Comparison of ENCODE assay signal across 10 cellular contexts in genomic region chr1:111505641-111506119, GRCh38. TPM values are rescaled to one million over a fixed set of nuclear protein-coding genes. Genes with fewer than 3 reads are reported as not detected.
DNase-seq lines count a peak whose midpoint lies in the region; ATAC-seq and TF ChIP-seq lines count a peak whose summit lies in the region.
"Had no signal": no experiment of that assay in that cellular context is flagged by ENCODE, and none has a peak within 500 bp of the region (broad histone marks: within the 10 kb centered on the region; RNA-seq: fewer than 3 reads in every experiment).

No MANE protein-coding gene starts in this region.

- CTCF ChIA-PET in WTC11 (lab: Charles Lee) = no interaction called here

- no peaks in the 10 kb centered on the region for H3K36me3 Mint-ChIP-seq in WTC11

- H3K4me3 Mint-ChIP-seq in WTC11 = no peak overlapping the region

- no peak for TF ChIP-seq POLR2A in esophagus muscularis mucosa (IDR thresholded peaks at IDR 0.05; ENCODE audit: low read depth)

- H3K4me1 Mint-ChIP-seq in WTC11 = peaks cover 7% of the 10 kb centered on the region

- POLR2A ChIA-PET in WTC11 (lab: Charles Lee) = no interaction called here

- H3K9me3 ChIP-seq in esophagus muscularis mucosa (no peaks in the 10 kb centered on the region), heart right ventricle (no peaks in the 10 kb centered on the region)
- H3K9me3 ChIP-seq: body of pancreas had no signal

- TF ChIP-seq EP300 in esophagus muscularis mucosa (IDR thresholded peaks at IDR 0.05) = no peak

- H3K4me3 ChIP-seq in HL-60 (replicated peaks; ENCODE audit: insufficient read depth, low read length) = no peak overlapping the region
- H3K4me3 ChIP-seq in esophagus muscularis mucosa = no peak overlapping the region
- no peak overlapping the region for H3K4me3 ChIP-seq in heart right ventricle
- H3K4me3 ChIP-seq: body of pancreas had no signal

- intact Hi-C loops in esophagus muscularis mucosa (cut with DNase I) = loop anchor here (5.0 kb wide), 2 partner anchors 152 to 242 kb away; no protein-coding TSS in a partner anchor
- intact Hi-C loops in heart right ventricle (cut with DNase I) = loop anchor here in 6 of 10 donors (2.0 to 10.0 kb wide), 6 partner anchors 87 to 252 kb away; partner anchors contain the start of gene DDX20 (in 4 of the 6)

- WGBS in esophagus muscularis mucosa = 82% methylated on average over 6 of the region's 6 CpGs
- 83 to 85% methylated on average over 6 of the region's 6 CpGs for WGBS in heart right ventricle, 2 donors

- TF ChIP-seq CTCF in GM13976 (IDR thresholded peaks at IDR 0.05; ENCODE audit: borderline replicate concordance, control extremely low read depth, extremely low read depth, insufficient read depth, missing control alignments) (no peak), HL-60 (IDR thresholded peaks at IDR 0.05; ENCODE audit: insufficient read depth, low read length) (no peak), esophagus muscularis mucosa (IDR thresholded peaks at IDR 0.05) (no peak), heart right ventricle (IDR thresholded peaks at IDR 0.05) (no peak), WTC11 (IDR thresholded peaks at IDR 0.05) (no peak)

- peak; percentile 68 for DNase-seq in GM13976 (ENCODE audit: low spot score)
- DNase-seq in HL-60 (ENCODE audit: low read depth in 1 of 2, low spot score in 1 of 2) = peak; percentile 54 to 66
- DNase-seq in esophagus muscularis mucosa (ENCODE audit: extremely low spot score) = no peak
- no peak for DNase-seq in NCI-H446 treated with DMSO at 0.1 percent for 48 hours (lab: John Stamatoyannopoulos, UW)
- DNase-seq in NCI-H524 (lab: John Stamatoyannopoulos, UW) = no peak
- DNase-seq in heart right ventricle = no peak
- DNase-seq in WTC11 (ENCODE audit: low spot score) = no peak

- H3K27ac ChIP-seq in HL-60 (replicated peaks) = peak overlapping the region; percentile 96
- H3K27ac ChIP-seq in esophagus muscularis mucosa (replicated peaks in 1 of 4) = peak overlapping the region; percentile 38 to 89 (median 56)
- H3K27ac ChIP-seq in heart right ventricle = peak overlapping the region in 5 of 10 donors; percentile 42 to 99 (median 70)

- ATAC-seq in GM21367 (IDR thresholded peaks at IDR 0.05; ENCODE audit: unreplicated experiment) = peak; percentile 55
- no peak for ATAC-seq in heart right ventricle
- ATAC-seq in WTC11 = no peak
- ATAC-seq: body of pancreas had no signal

- H3K27me3 Mint-ChIP-seq in WTC11 (ENCODE audit: low read depth) = no peaks in the 10 kb centered on the region

- no peak overlapping the region for H3K27ac Mint-ChIP-seq in WTC11

- no peaks in the 10 kb centered on the region for H3K36me3 ChIP-seq in esophagus muscularis mucosa
- no peaks in the 10 kb centered on the region for H3K36me3 ChIP-seq in heart right ventricle

- H3K4me1 ChIP-seq in esophagus muscularis mucosa (peaks cover 35 to 67% (median 52%) of the 10 kb centered on the region in 4 donors), heart right ventricle (peaks cover 20 to 90% (median 37%) of the 10 kb centered on the region in 9 donors)

- no peaks in the 10 kb centered on the region for H3K27me3 ChIP-seq in HL-60 (ENCODE audit: insufficient read depth, poor library complexity, severe bottlenecking)
- no peaks in the 10 kb centered on the region for H3K27me3 ChIP-seq in esophagus muscularis mucosa
- no peaks in the 10 kb centered on the region for H3K27me3 ChIP-seq in heart right ventricle
- H3K27me3 ChIP-seq: body of pancreas had no signal

- in situ Hi-C loops in GM13976 (cut with MboI; ENCODE audit: low sequenced_read_pairs, unreplicated experiment) = loop anchor here (10.0 kb wide), 2 partner anchors 159 to 239 kb away; no protein-coding TSS in a partner anchor

- H3K9me3 Mint-ChIP-seq in WTC11 = no peaks in the 10 kb centered on the region

TF ChIP-seq in WTC11, 78 proteins besides CTCF, POLR2A, EP300 and RAD21:
- TF ChIP-seq E2F1 (CRISPR knock-in tag; IDR thresholded peaks at IDR 0.05) (no peak), TEAD4 (CRISPR knock-in tag; IDR thresholded peaks at IDR 0.05) (no peak), CREB1 (CRISPR knock-in tag; IDR thresholded peaks at IDR 0.05) (no peak), JUN (CRISPR knock-in tag; IDR thresholded peaks at IDR 0.05) (no peak), E2F5 (CRISPR knock-in tag; IDR thresholded peaks at IDR 0.05) (no peak)
TF ChIP-seq in WTC11: peak in this region for 0.

RNA-seq across cellular contexts. Expression of gene ADORA3, which starts 2.2 kb away (rescaled TPM):
- total RNA-seq in esophagus muscularis mucosa (10 to 100 TPM in 1 of 4 donors, 1 to 10 TPM in 3; 4.9 to 13.3 (median 5.1) TPM), heart right ventricle (1 to 10 TPM in 5 of 10 donors, under 1 TPM in 3, not detected in 2; 0.17 to 4.7 (median 1.6) TPM), WTC11 (2021) (0.15 to 0.25 TPM in 2 of 3 replicates, not detected in the other)
- 1 to 10 TPM; 1.9 TPM for polyA plus RNA-seq in heart right ventricle
- total RNA-seq: HT1080 had no signal

RNA-seq across cellular contexts. Expression of gene TMIGD3, which starts 2.2 kb away (rescaled TPM):
- total RNA-seq in esophagus muscularis mucosa (1 to 10 TPM; 1.7 to 2.6 (median 2.3) TPM), heart right ventricle (1 to 10 TPM in 3 of 10 donors, under 1 TPM in 2, not detected in 5; 0.43 to 6.2 (median 1.4) TPM), WTC11 (2021) (not detected in 3 replicates)
- polyA plus RNA-seq in heart right ventricle = 1 to 10 TPM in 1 of 2 donors, under 1 TPM in 1; 0.73 to 1.4 TPM
- total RNA-seq: HT1080 had no signal

RNA-seq across cellular contexts. Expression of gene C1orf162, which starts 31.9 kb away (rescaled TPM):
- total RNA-seq in esophagus muscularis mucosa (10 to 100 TPM in 3 of 4 donors, 1 to 10 TPM in 1; 7.5 to 23.0 (median 12.2) TPM), heart right ventricle (10 to 100 TPM in 3 of 10 donors, 1 to 10 TPM in 7; 1.5 to 23.8 (median 3.4) TPM), WTC11 (2021) (0.77 to 0.92 TPM (median 0.78 TPM) in 3 replicates)
- 10 to 100 TPM; 11.6 to 21.6 TPM for polyA plus RNA-seq in heart right ventricle

RNA-seq across cellular contexts. Expression of gene ATP5PB, which starts 56.4 kb away (rescaled TPM):
- 100 to 1,000 TPM; 177 to 203 (median 192) TPM for total RNA-seq in esophagus muscularis mucosa
- 100 to 1,000 TPM; 566 to 899 (median 797) TPM for total RNA-seq in heart right ventricle
- 100 to 1,000 TPM; 146 to 661 TPM for polyA plus RNA-seq in heart right ventricle
- total RNA-seq in WTC11 (2021) = 243 to 284 TPM (median 253 TPM) in 3 replicates

RNA-seq across cellular contexts. Expression of gene WDR77, which starts 56.6 kb away (rescaled TPM):
- 10 to 100 TPM; 20.8 to 27.6 (median 25.7) TPM for total RNA-seq in esophagus muscularis mucosa
- total RNA-seq in heart right ventricle = 10 to 100 TPM; 26.0 to 40.3 (median 35.3) TPM
- 10 to 100 TPM; 21.4 to 55.8 TPM for polyA plus RNA-seq in heart right ventricle
- total RNA-seq in WTC11 (2021) = 52.3 to 64.5 TPM (median 57.5 TPM) in 3 replicates

Comparison
In these comparisons a context has a peak if more than half of its experiments do, and no peak if none do; other contexts are left out.
1. DNase-seq: peak in GM13976 (single experiment) and HL-60 (2 of 2); none in esophagus muscularis mucosa (single experiment), NCI-H446 treated with DMSO at 0.1 percent for 48 hours (single experiment), NCI-H524 (0 of 2), heart right ventricle (0 of 2) and WTC11 (single experiment).